Comparison of ENCODE assay signal across 8 cellular contexts in genomic region chr3:134294302-134294925, GRCh38. TPM values are rescaled to one million over a fixed set of nuclear protein-coding genes. Genes with fewer than 3 reads are reported as not detected.
DNase-seq lines count a peak whose midpoint lies in the region; ATAC-seq lines count a peak whose summit lies in the region.

No MANE protein-coding gene starts in this region.

- H3K9me3 Mint-ChIP-seq in activated CD4-positive, alpha-beta T cell treated with anti-CD3 and anti-CD28 coated beads for 36 hours (ENCODE audit: low read depth) = peaks cover 3% of the 10 kb centered on the region

- CTCF ChIA-PET in activated CD4-positive, alpha-beta T cell treated with anti-CD3 and anti-CD28 coated beads for 36 hours (lab: Charles Lee) = interaction anchor here (0.5 to 4.0 kb wide), 13 partner anchors 8 to 202 kb away, joined by 3 to 29 read pairs (median 4); no protein-coding TSS in a partner anchor

- intact Hi-C loops in activated CD4-positive, alpha-beta T cell treated with anti-CD3 and anti-CD28 coated beads for 36 hours (cut with DNase I, micrococcal nuclease) = loop anchor here (1.0 to 10.0 kb wide), 4 partner anchors 44 to 370 kb away; partner anchors contain the start of gene RYK (in 2 of the 2)

- peaks cover 5% of the 10 kb centered on the region for H3K36me3 Mint-ChIP-seq in activated CD4-positive, alpha-beta T cell treated with anti-CD3 and anti-CD28 coated beads for 36 hours (ENCODE audit: low read depth)

- no peak overlapping the region for H3K4me3 Mint-ChIP-seq in activated CD4-positive, alpha-beta T cell treated with anti-CD3 and anti-CD28 coated beads for 36 hours

- peaks cover 28% of the 10 kb centered on the region for H3K27me3 Mint-ChIP-seq in activated CD4-positive, alpha-beta T cell treated with anti-CD3 and anti-CD28 coated beads for 36 hours

- DNase-seq in activated CD4-positive, alpha-beta T cell treated with anti-CD3 and anti-CD28 coated beads for 36 hours = peak; percentile 81
- DNase-seq in stimulated activated CD4-positive, alpha-beta T cell treated with anti-CD3 and anti-CD28 coated beads, Interleukin-15, amount 100 ng/mL, for 24 hours = peak; percentile 78
- DNase-seq in glomerular visceral epithelial cell (ENCODE audit: extremely low spot score) (no peak), 8988T (no peak), cortex of kidney (lab: John Stamatoyannopoulos, UW) (no peak), medulla oblongata (ENCODE audit: extremely low spot score) (no peak)

- no peak overlapping the region for H3K27ac Mint-ChIP-seq in activated CD4-positive, alpha-beta T cell treated with anti-CD3 and anti-CD28 coated beads for 36 hours

- peaks cover 4% of the 10 kb centered on the region for H3K4me1 Mint-ChIP-seq in activated CD4-positive, alpha-beta T cell treated with anti-CD3 and anti-CD28 coated beads for 36 hours

- ATAC-seq in GM18907 (IDR thresholded peaks at IDR 0.05; ENCODE audit: unreplicated experiment) (peak; percentile 100), HG03039 (IDR thresholded peaks at IDR 0.05; ENCODE audit: unreplicated experiment) (peak; percentile 99)
- peak; percentile 98 for ATAC-seq in activated CD4-positive, alpha-beta T cell treated with anti-CD3 and anti-CD28 coated beads for 36 hours

- POLR2A ChIA-PET in activated CD4-positive, alpha-beta T cell treated with anti-CD3 and anti-CD28 coated beads for 36 hours (lab: Charles Lee) = interaction anchor here (0.8 kb wide), 1 partner anchor 14 kb away, joined by 5 read pairs; no protein-coding TSS in a partner anchor

RNA-seq across cellular contexts. Expression of gene RYK, which starts 43.8 kb away (rescaled TPM):
- 10 to 100 TPM; 23.5 to 24.0 TPM for total RNA-seq in activated CD4-positive, alpha-beta T cell treated with anti-CD3 and anti-CD28 coated beads for 36 hours

Comparison
In these comparisons a context has a peak if more than half of its experiments do, and no peak if none do; other contexts are left out.
1. DNase-seq: peak in activated CD4-positive, alpha-beta T cell treated with anti-CD3 and anti-CD28 coated beads for 36 hours (single experiment) and stimulated activated CD4-positive, alpha-beta T cell treated with anti-CD3 and anti-CD28 coated beads, Interleukin-15, amount 100 ng/mL, for 24 hours (single experiment); none in glomerular visceral epithelial cell (single experiment), 8988T (single experiment), cortex of kidney (single experiment) and medulla oblongata (single experiment).
2. Peak in every context shown above with its lines, with median percentiles within 50 percentile points of each other: ATAC-seq.